ENCODE assay signal across 4 cellular contexts in the genomic region with DNA sequence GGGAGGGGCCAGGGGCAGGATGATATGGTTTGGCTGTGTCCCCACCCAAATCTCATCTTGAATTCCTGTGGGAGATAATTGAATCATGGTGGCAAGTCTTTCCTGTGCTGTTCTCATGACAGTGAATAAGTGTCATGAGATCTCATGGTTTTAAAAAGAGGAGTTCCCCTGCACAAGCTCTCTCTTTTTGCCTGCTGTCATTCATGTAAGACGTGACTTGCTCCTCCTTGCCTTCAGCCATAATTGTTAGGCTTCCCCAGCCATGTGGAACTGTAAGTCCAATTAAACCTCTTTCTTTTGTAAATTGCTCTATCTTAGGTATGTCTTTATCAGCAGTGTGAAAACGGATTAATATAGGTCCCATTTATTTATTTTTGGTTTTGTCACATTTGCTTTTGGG. TPM values are rescaled to one million over a fixed set of nuclear protein-coding genes. Genes with fewer than 3 reads are reported as not detected.
"Had no signal": no experiment of that assay in that cellular context is flagged by ENCODE, and none has a peak within 500 bp of the region (broad histone marks: within the 10 kb centered on the region; RNA-seq: fewer than 3 reads in every experiment).

No MANE protein-coding gene starts in this region.

RNA-seq across cellular contexts. Expression of gene CCR4, which starts 20.2 kb away (rescaled TPM):
- total RNA-seq: GM23248, H4, H7, HFFc6 had no signal
- polyA plus RNA-seq: GM23248 had no signal
